1 cellular context compared by ENCODE assay signal in genomic region chr6:52139985-52140680, GRCh38.
TF ChIP-seq lines count a peak whose summit lies in the region.

No MANE protein-coding gene starts in this region.

TF ChIP-seq in HEK293, 187 proteins besides CTCF, POLR2A, EP300 and RAD21 (continued from another document):
- TF ChIP-seq ZNF692 (tag by site-specific recombination; IDR thresholded peaks at IDR 0.05) (peak; percentile 31; the same call in 1 of the 2 replicates), ZNF221 (tag by site-specific recombination; IDR thresholded peaks at IDR 0.05; ENCODE audit: borderline replicate concordance) (no peak), ZNF398 (tag by site-specific recombination; IDR thresholded peaks at IDR 0.05) (no peak)
